Comparison of ENCODE assay signal across 8 cellular contexts in genomic region chr9:75891277-75892167, GRCh38. TPM values are rescaled to one million over a fixed set of nuclear protein-coding genes. Genes with fewer than 3 reads are reported as not detected.
A peak's percentile ranks its signal among the peaks of the same experiment; 100 is the strongest.
DNase-seq lines count a peak whose midpoint lies in the region; ATAC-seq, FAIRE-seq and TF ChIP-seq lines count a peak whose summit lies in the region.

No MANE protein-coding gene starts in this region.

- peak; percentile 4 for FAIRE-seq in endothelial cell of umbilical vein (lab: Jason Lieb, UNC)

- no TSS peak for BruUV-seq in endothelial cell of umbilical vein (replicated peaks; lab: Mats Ljungman, UMichigan)

- H3K9me1 ChIP-seq in endothelial cell of umbilical vein (replicated peaks; ENCODE audit: control insufficient read depth, extremely low read depth, insufficient read depth, low read length): no peaks in the 10 kb centered on the region

- no peak for TF ChIP-seq POLR2A in endothelial cell of umbilical vein (IDR thresholded peaks at IDR 0.05; ENCODE audit: low read depth, low read length)

- TF ChIP-seq CTCF in endothelial cell of umbilical vein (IDR thresholded peaks at IDR 0.05; ENCODE audit: extremely low read depth in 1 of 2, insufficient read depth in 1 of 2, low read depth in 1 of 2, low read length in 2 of 2): no peak

- H3K27me3 ChIP-seq in endothelial cell of umbilical vein (ENCODE audit: control insufficient read depth in 2 of 2, insufficient read depth in 2 of 2, low read length in 2 of 2): peaks cover 0 to 6% of the 10 kb centered on the region in 2 experiments
- peaks cover 0 to 4% of the 10 kb centered on the region in 2 donors for H3K27me3 ChIP-seq in stomach smooth muscle (ENCODE audit: control insufficient read depth in 1 of 2, insufficient read depth in 2 of 2, low read length in 2 of 2)

- H3K36me3 ChIP-seq in endothelial cell of umbilical vein (ENCODE audit: control insufficient read depth in 2 of 2, extremely low read depth in 1 of 2, insufficient read depth in 2 of 2, low read length in 2 of 2) (no peaks in the 10 kb centered on the region), stomach smooth muscle (ENCODE audit: control insufficient read depth in 2 of 2, insufficient read depth in 2 of 2, low read length in 2 of 2) (no peaks in the 10 kb centered on the region)

- POLR2A ChIA-PET in endothelial cell of umbilical vein (lab: Charles Lee): interaction anchor here (0.6 kb wide), 1 partner anchor 1285 kb away, joined by 3 read pairs; no protein-coding TSS in a partner anchor

- peak overlapping the region; percentile 95 for H2AFZ ChIP-seq in endothelial cell of umbilical vein (ENCODE audit: low read depth, low read length)

- intact Hi-C loops in endothelial cell of umbilical vein (cut with micrococcal nuclease): loop anchor here (2.0 to 10.0 kb wide), 8 partner anchors 25 to 867 kb away; partner anchors contain the start of genes CARNMT1, GCNT1 and RFK

- ATAC-seq in HG03439 (IDR thresholded peaks at IDR 0.05; ENCODE audit: unreplicated experiment) (no peak), HG03342 (IDR thresholded peaks at IDR 0.05; ENCODE audit: unreplicated experiment) (no peak)

- H3K4me1 ChIP-seq in endothelial cell of umbilical vein (ENCODE audit: control insufficient read depth, extremely low read depth, insufficient read depth, low read length): peaks cover 18% of the 10 kb centered on the region
- peaks cover 20% of the 10 kb centered on the region for H3K4me1 ChIP-seq in stomach smooth muscle (ENCODE audit: control insufficient read depth, insufficient read depth, low read length)

- peak overlapping the region; percentile 66 to 90 (median 87) for H3K4me3 ChIP-seq in endothelial cell of umbilical vein (replicated peaks in 1 of 3; ENCODE audit: insufficient read depth in 1 of 3, low read depth in 1 of 3, low read length in 3 of 3)
- peak overlapping the region; percentile 90 to 95 for H3K4me3 ChIP-seq in stomach smooth muscle (ENCODE audit: low read length in 2 of 2)

- H3K9ac ChIP-seq in endothelial cell of umbilical vein (replicated peaks; ENCODE audit: extremely low read depth, insufficient read depth, low read length): peak overlapping the region; percentile 39
- H3K9ac ChIP-seq in stomach smooth muscle (ENCODE audit: low read length in 2 of 2): peak overlapping the region; percentile 60 to 73

- dilution Hi-C loops in endothelial cell of umbilical vein (cut with MboI; ENCODE audit: extremely low pct_ligation_motif_present, low sequenced_read_pairs): no loop called here

- DNase-seq in activated gamma-delta T cell treated with Interleukin-2 at 50 U/mL for 16 hours (peak; percentile 15), activated gamma-delta T cell (lab: John Stamatoyannopoulos, UW) (no peak), endothelial cell of umbilical vein (ENCODE audit: low read depth, low spot score) (peak; percentile 53), midbrain (lab: John Stamatoyannopoulos, UW) (peak; percentile 42)
- peak; percentile 38 to 52 for DNase-seq in activated CD4-positive, alpha-beta T cell treated with anti-CD3 and anti-CD28 coated beads, Interleukin-2, amount 50 U/mL, for 48 hours

- no peaks in the 10 kb centered on the region for H3K79me2 ChIP-seq in endothelial cell of umbilical vein (ENCODE audit: control insufficient read depth, insufficient read depth, low read length)

- H3K9me3 ChIP-seq in endothelial cell of umbilical vein (replicated peaks; ENCODE audit: control insufficient read depth, insufficient read depth, low read length) (no peaks in the 10 kb centered on the region), stomach smooth muscle (ENCODE audit: control insufficient read depth in 2 of 2, low read length in 2 of 2) (no peaks in the 10 kb centered on the region)

- H4K20me1 ChIP-seq in endothelial cell of umbilical vein (replicated peaks; ENCODE audit: control insufficient read depth, extremely low read depth, insufficient read depth, low read length): no peaks in the 10 kb centered on the region

- peak overlapping the region; percentile 75 for H3K4me2 ChIP-seq in endothelial cell of umbilical vein (ENCODE audit: insufficient read depth, low read length)

- no peak overlapping the region for H3K27ac ChIP-seq in endothelial cell of umbilical vein (ENCODE audit: insufficient read depth, low read depth, low read length)
- peak overlapping the region; percentile 60 for H3K27ac ChIP-seq in stomach smooth muscle (ENCODE audit: low read length)

- CTCF ChIA-PET in endothelial cell of umbilical vein (lab: Charles Lee): interaction anchor here (0.7 to 2.3 kb wide), 7 partner anchors 25 to 767 kb away, joined by 3 to 16 read pairs (median 8); no protein-coding TSS in a partner anchor

TF ChIP-seq in endothelial cell of umbilical vein, 7 proteins besides CTCF, POLR2A, EP300 and RAD21:
- TF ChIP-seq MYC (IDR thresholded peaks at IDR 0.05; ENCODE audit: low read depth, low read length): no peak
- no peak for TF ChIP-seq POLR2AphosphoS5 (IDR thresholded peaks at IDR 0.05; ENCODE audit: insufficient read depth, low read depth, low read length)
- TF ChIP-seq JUN (IDR thresholded peaks at IDR 0.05; ENCODE audit: borderline replicate concordance, insufficient read depth, insufficient read length, low read depth): no peak
- TF ChIP-seq GATA2 (IDR thresholded peaks at IDR 0.05; ENCODE audit: insufficient read depth, insufficient read length, low read depth, low read length): no peak
- no peak for TF ChIP-seq MAX (IDR thresholded peaks at IDR 0.05; ENCODE audit: insufficient read depth, insufficient read length)
- no peak for TF ChIP-seq EZH2 (IDR thresholded peaks at IDR 0.05; ENCODE audit: borderline replicate concordance, low read depth, low read length, severe bottlenecking)
- no peak for TF ChIP-seq FOS (IDR thresholded peaks at IDR 0.05; ENCODE audit: borderline replicate concordance, insufficient read depth, low read length)

RNA-seq across cellular contexts. Expression of gene PCSK5, which starts 1.0 kb away (rescaled TPM):
- 4.8 and 5.1 TPM in 2 replicates for total RNA-seq in endothelial cell of umbilical vein
- polyA plus RNA-seq in endothelial cell of umbilical vein: 2.5 and 2.6 TPM in 2 replicates
- 2.0 and 2.1 TPM in 2 replicates for polyA plus RNA-seq in endothelial cell of umbilical vein (2011; cell fraction: cytosol; rRNA removed)
- 3.6 and 4.7 TPM in 2 replicates for polyA plus RNA-seq in endothelial cell of umbilical vein (2011; cell fraction: nucleus; rRNA removed)
- 0.86 and 1.2 TPM in 2 replicates for polyA plus RNA-seq in endothelial cell of umbilical vein (2012)
- 9.9 and 10.8 TPM in 2 replicates for polyA minus RNA-seq in endothelial cell of umbilical vein
- not detected for polyA minus RNA-seq in endothelial cell of umbilical vein (2011; cell fraction: cytosol; rRNA and poly(A)+ RNA removed)
- 9.2 and 10.6 TPM in 2 replicates for polyA minus RNA-seq in endothelial cell of umbilical vein (2011; cell fraction: nucleus; rRNA and poly(A)+ RNA removed)
